8 cellular contexts compared by ENCODE assay signal in the genomic region with DNA sequence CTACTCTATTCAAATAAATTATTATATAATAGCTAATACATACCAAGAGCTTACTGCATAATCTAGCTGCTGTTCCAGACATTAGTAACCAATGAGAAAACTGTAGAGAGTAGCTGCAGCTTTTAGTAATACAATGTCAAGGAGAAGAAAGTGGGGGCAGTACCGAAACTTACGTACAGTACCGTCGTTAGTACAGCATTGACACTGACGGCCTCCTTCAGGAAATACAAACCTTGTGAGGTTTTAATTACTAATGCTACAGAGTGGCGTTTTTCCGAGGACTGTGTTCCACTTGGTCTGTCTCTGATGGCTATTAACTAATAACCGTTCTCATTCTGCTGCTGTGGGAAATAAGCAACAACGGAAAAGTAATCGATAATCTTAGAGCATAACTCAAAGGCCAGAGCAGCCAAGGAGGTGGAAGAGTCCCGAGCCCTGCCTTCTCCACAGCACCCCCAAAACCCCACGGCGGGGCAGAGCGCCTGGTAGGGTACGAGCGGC. TPM values are rescaled to one million over a fixed set of nuclear protein-coding genes. Genes with fewer than 3 reads are reported as not detected.
DNase-seq lines count a peak whose midpoint lies in the region; ATAC-seq, FAIRE-seq and TF ChIP-seq lines count a peak whose summit lies in the region.

No MANE protein-coding gene starts in this region.

- dilution Hi-C loops in keratinocyte (cut with MboI; ENCODE audit: extremely low pct_ligation_motif_present, low sequenced_read_pairs) = no loop called here

- no peak for TF ChIP-seq POLR2A in body of pancreas (IDR thresholded peaks at IDR 0.05)

- TF ChIP-seq CTCF in Calu3 (IDR thresholded peaks at IDR 0.05; ENCODE audit: unreplicated experiment) = no peak
- TF ChIP-seq CTCF in body of pancreas (IDR thresholded peaks at IDR 0.05) = no peak
- TF ChIP-seq CTCF in keratinocyte (optimal IDR thresholded peaks at IDR 0.05 in 1 of 3, IDR thresholded peaks at IDR 0.05 in 1 of 3, conservative IDR thresholded peaks at IDR 0.05 in 1 of 3; ENCODE audit: extremely low read depth in 1 of 3, insufficient read depth in 2 of 3, low read length in 3 of 3) = no peak

- H3K36me3 Mint-ChIP-seq in Calu3 (ENCODE audit: insufficient read depth, unreplicated experiment) = peaks cover 30% of the 10 kb centered on the region

- no peaks in the 10 kb centered on the region for H3K36me3 ChIP-seq in body of pancreas (replicated peaks in 1 of 2; ENCODE audit: insufficient read depth in 1 of 2, low read depth in 2 of 2)
- no peaks in the 10 kb centered on the region for H3K36me3 ChIP-seq in keratinocyte (ENCODE audit: control insufficient read depth in 2 of 2, extremely low read depth in 1 of 2, insufficient read depth in 2 of 2, low read length in 2 of 2)

- H2AFZ ChIP-seq in keratinocyte (ENCODE audit: control insufficient read depth, low read length) = peak overlapping the region; percentile 88

- FAIRE-seq in keratinocyte (lab: Jason Lieb, UNC) = no peak

- H3K4me1 ChIP-seq in body of pancreas (peaks cover 21% of the 10 kb centered on the region), keratinocyte (ENCODE audit: control insufficient read depth, extremely low read depth, insufficient read depth, low read length) (no peaks in the 10 kb centered on the region)

- H3K79me2 ChIP-seq in keratinocyte (ENCODE audit: control insufficient read depth, insufficient read depth, low read length) = peaks cover 3% of the 10 kb centered on the region

- H4K20me1 ChIP-seq in keratinocyte (ENCODE audit: control insufficient read depth, extremely low read depth, insufficient read depth, low read length) = no peaks in the 10 kb centered on the region

- intact Hi-C loops in Calu3 (cut with micrococcal nuclease; ENCODE audit: unreplicated experiment) = no loop called here
- intact Hi-C loops in body of pancreas (cut with DNase I) = no loop called here

- peak overlapping the region; percentile 58 for H3K4me2 ChIP-seq in keratinocyte (ENCODE audit: control insufficient read depth, extremely low read depth, insufficient read depth, low read depth, low read length)

- ATAC-seq in GM18907 (IDR thresholded peaks at IDR 0.05; ENCODE audit: unreplicated experiment) (peak; percentile 71), HG03095 (IDR thresholded peaks at IDR 0.05; ENCODE audit: unreplicated experiment) (peak; percentile 71), body of pancreas (peak; percentile 16)

- H3K27me3 Mint-ChIP-seq in Calu3 (ENCODE audit: unreplicated experiment) = no peaks in the 10 kb centered on the region

- DNase-seq in Calu3 = no peak
- DNase-seq in NOMO-1 treated with dmso at 0.1 percent for 144 hours (lab: John Stamatoyannopoulos, UW; ENCODE audit: unreplicated experiment) = peak; percentile 42
- peak in 2 of 4 donors; percentile 24 to 30 for DNase-seq in body of pancreas
- no peak for DNase-seq in keratinocyte (ENCODE audit: low read depth, low spot score)
- peak in 2 of 3 experiments; percentile 13 to 17 for DNase-seq in stimulated activated CD4-positive, alpha-beta T cell treated with anti-CD3 and anti-CD28 coated beads, TNF-alpha, amount 100 ng/mL, for 24 hours (ENCODE audit: low read depth in 3 of 3)
- DNase-seq in NCI-H2081 (lab: John Stamatoyannopoulos, UW) = no peak

- WGBS in body of pancreas, 2 donors = 0% methylated on average over 12 to 16 of the region's 16 CpGs

- H3K27me3 ChIP-seq in body of pancreas (no peaks in the 10 kb centered on the region), keratinocyte (ENCODE audit: control insufficient read depth, extremely low read depth, insufficient read depth, low read length) (no peaks in the 10 kb centered on the region)

- H3K9ac ChIP-seq in keratinocyte (ENCODE audit: control insufficient read depth, extremely low read depth, insufficient read depth, low read length) = peak overlapping the region; percentile 82

- peak overlapping the region; percentile 81 for H3K4me3 Mint-ChIP-seq in Calu3 (ENCODE audit: low read depth, unreplicated experiment)

- H3K4me3 ChIP-seq in body of pancreas (peak overlapping the region; percentile 50 to 76), keratinocyte (ENCODE audit: control insufficient read depth in 2 of 3, extremely low read depth in 1 of 3, insufficient read depth in 2 of 3, low read depth in 1 of 3, low read length in 3 of 3) (peak overlapping the region; percentile 50 to 87 (median 75))

- H3K9me1 ChIP-seq in keratinocyte (ENCODE audit: control insufficient read depth, extremely low read depth, insufficient read depth, low read length) = no peaks in the 10 kb centered on the region

- CTCF ChIA-PET in Calu3 (lab: Charles Lee) = interaction anchor here (0.9 kb wide), 1 partner anchor 62 kb away, joined by 3 read pairs; no protein-coding TSS in a partner anchor

- no peaks in the 10 kb centered on the region for H3K9me3 ChIP-seq in body of pancreas
- H3K9me3 ChIP-seq in keratinocyte (ENCODE audit: control insufficient read depth, low read depth, low read length) = no peaks in the 10 kb centered on the region

- no peaks in the 10 kb centered on the region for H3K9me3 Mint-ChIP-seq in Calu3 (ENCODE audit: low read depth, unreplicated experiment)

- BruUV-seq in Calu3 (replicated peaks; lab: Mats Ljungman, UMichigan) = no TSS peak

- H3K27ac Mint-ChIP-seq in Calu3 (ENCODE audit: unreplicated experiment) = peak overlapping the region; percentile 86

- H3K4me1 Mint-ChIP-seq in Calu3 (ENCODE audit: low read depth, unreplicated experiment) = peaks cover 34% of the 10 kb centered on the region

- H3K27ac ChIP-seq in body of pancreas (peak overlapping the region; percentile 82 to 96 (median 92)), keratinocyte (ENCODE audit: control insufficient read depth, insufficient read depth, low read length) (peak overlapping the region; percentile 75)

RNA-seq across cellular contexts. Expression of a gene that starts 0.3 kb away (rescaled TPM):
- 26.6 and 33.2 TPM in 2 replicates for total RNA-seq in Calu3 (2022)
- total RNA-seq in body of pancreas = 10 to 100 TPM; 10.5 to 15.3 TPM
- 2.7 to 7.9 TPM (median 5.6 TPM) in 3 replicates for polyA plus RNA-seq in keratinocyte
- polyA plus RNA-seq in keratinocyte (2011; ENCODE audit: low read depth) = 3.7 TPM
- 2.4 and 5.0 TPM in 2 replicates for polyA plus RNA-seq in keratinocyte (2011; cell fraction: cytosol; rRNA removed)
- 3.0 and 4.0 TPM in 2 replicates for polyA plus RNA-seq in keratinocyte (2011; cell fraction: nucleus; rRNA removed)
- 2.4 and 5.2 TPM in 2 replicates for polyA plus RNA-seq in keratinocyte (2012; ENCODE audit: low replicate concordance)
- polyA minus RNA-seq in keratinocyte = 1.4 to 4.5 TPM (median 3.9 TPM) in 3 replicates
- polyA minus RNA-seq in keratinocyte (2011; cell fraction: cytosol; rRNA and poly(A)+ RNA removed) = 3.5 TPM
- 2.6 and 3.3 TPM in 2 replicates for polyA minus RNA-seq in keratinocyte (2011; cell fraction: nucleus; rRNA and poly(A)+ RNA removed)

RNA-seq across cellular contexts. Expression of a gene that starts 27.6 kb away (rescaled TPM):
- 1.7 and 1.8 TPM in 2 replicates for total RNA-seq in Calu3 (2022)
- under 1 TPM; 0.52 to 0.99 TPM for total RNA-seq in body of pancreas
- 0.16 to 0.28 TPM (median 0.19 TPM) in 3 replicates for polyA plus RNA-seq in keratinocyte
- 0.16 TPM for polyA plus RNA-seq in keratinocyte (2011; ENCODE audit: low read depth)
- polyA plus RNA-seq in keratinocyte (2011; cell fraction: cytosol; rRNA removed) = 0.23 and 0.49 TPM in 2 replicates
- polyA plus RNA-seq in keratinocyte (2011; cell fraction: nucleus; rRNA removed) = 0.10 and 0.28 TPM in 2 replicates
- 0.17 and 0.42 TPM in 2 replicates for polyA plus RNA-seq in keratinocyte (2012; ENCODE audit: low replicate concordance)
- polyA minus RNA-seq in keratinocyte = 0.16 to 0.46 TPM in 2 of 3 replicates, not detected in the other
- not detected for polyA minus RNA-seq in keratinocyte (2011; cell fraction: cytosol; rRNA and poly(A)+ RNA removed)
- polyA minus RNA-seq in keratinocyte (2011; cell fraction: nucleus; rRNA and poly(A)+ RNA removed) = 0.11 TPM in 1 of 2 replicates, not detected in the other

Comparison
In these comparisons a context has a peak if more than half of its experiments do, and no peak if none do; other contexts are left out.
1. DNase-seq: peak in NOMO-1 treated with dmso at 0.1 percent for 144 hours (single experiment) and stimulated activated CD4-positive, alpha-beta T cell treated with anti-CD3 and anti-CD28 coated beads, TNF-alpha, amount 100 ng/mL, for 24 hours (2 of 3); none in Calu3 (single experiment), keratinocyte (single experiment) and NCI-H2081 (0 of 2).
2. ATAC-seq: peak in every context shown above with its lines; median percentile 71 in GM18907; 71 in HG03095; 16 in body of pancreas.